24 cellular contexts compared by ENCODE assay signal in the genomic region with DNA sequence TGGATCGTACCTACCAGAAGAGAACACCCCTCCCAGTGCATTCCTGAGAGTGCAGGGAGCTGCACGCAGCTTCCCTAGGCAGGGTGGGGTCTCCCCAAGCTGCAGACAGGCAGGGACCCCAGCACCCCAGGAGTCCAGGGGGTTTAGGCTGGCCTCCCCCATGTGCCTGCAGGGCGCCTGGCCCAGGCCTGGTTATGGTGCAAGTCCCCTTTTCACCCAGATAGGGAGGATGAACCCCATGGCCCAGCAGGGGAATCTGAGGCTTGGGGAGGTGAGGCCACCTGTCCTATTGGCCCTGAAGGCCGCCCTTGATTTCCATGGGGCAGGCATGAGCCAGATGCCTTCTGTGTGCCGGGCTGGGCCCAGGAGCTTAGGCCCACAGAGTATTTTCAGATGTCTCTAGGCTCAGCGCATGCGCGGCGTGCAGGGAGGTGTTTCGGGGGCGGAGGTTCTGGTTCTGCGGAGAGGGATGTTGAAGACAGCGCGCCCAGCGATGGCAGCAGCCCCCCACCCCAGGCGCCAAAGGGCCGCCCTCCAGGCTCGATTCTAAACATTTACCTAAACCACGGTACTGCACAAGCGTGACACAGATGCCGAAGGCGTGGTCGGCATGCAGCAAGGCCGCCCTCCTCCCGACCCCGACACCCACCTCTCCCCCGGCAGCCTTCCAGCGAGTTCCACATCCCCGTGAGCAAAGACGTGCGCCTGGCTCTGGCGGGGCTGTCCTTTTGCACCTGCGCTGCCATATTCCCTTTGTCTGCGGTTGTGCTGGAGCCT. TPM values are rescaled to one million over a fixed set of nuclear protein-coding genes. Genes with fewer than 3 reads are reported as not detected.
A peak's percentile ranks its signal among the peaks of the same experiment; 100 is the strongest.
DNase-seq lines count a peak whose midpoint lies in the region; ATAC-seq and TF ChIP-seq lines count a peak whose summit lies in the region.
"Had no signal": no experiment of that assay in that cellular context is flagged by ENCODE, and none has a peak within 500 bp of the region (broad histone marks: within the 10 kb centered on the region; RNA-seq: fewer than 3 reads in every experiment).

No MANE protein-coding gene starts in this region.

- ATAC-seq in Right ventricle myocardium superior (ENCODE audit: poor library complexity): no peak
- ATAC-seq in GM21390 (IDR thresholded peaks at IDR 0.05; ENCODE audit: unreplicated experiment): no peak

- no peak for TF ChIP-seq POLR2A in ovary (IDR thresholded peaks at IDR 0.05)

- no peaks in the 10 kb centered on the region for H3K27me3 ChIP-seq in right atrium auricular region
- no peaks in the 10 kb centered on the region for H3K27me3 ChIP-seq in ovary

- peaks cover 3% of the 10 kb centered on the region for H3K9me3 Mint-ChIP-seq in glutamatergic neuron (ENCODE audit: unreplicated experiment)

- intact Hi-C loops in Right ventricle myocardium superior (cut with DNase I) (no loop called here), ovary (cut with DNase I) (no loop called here)

- no peaks in the 10 kb centered on the region for H3K9me3 ChIP-seq in right atrium auricular region
- no peaks in the 10 kb centered on the region for H3K9me3 ChIP-seq in ovary
- H3K9me3 ChIP-seq: thoracic aorta had no signal

- DNase-seq in Right ventricle myocardium superior: peak; percentile 27
- DNase-seq in right atrium auricular region (ENCODE audit: low spot score): no peak
- DNase-seq in glutamatergic neuron: peak; percentile 17
- DNase-seq in ovary: peak in 4 of 5 donors; percentile 41 to 53 (median 47)
- no peak for DNase-seq in GM13977 (ENCODE audit: low spot score)
- DNase-seq in effector CD4-positive, alpha-beta T cell: no peak
- DNase-seq: activated B cell treated with CpG ODN at 0.5 μM for 24 hours; activated CD4-positive, alpha-beta T cell treated with anti-CD3 and anti-CD28 coated beads, Interleukin-2, amount 50 U/mL, for 48 hours; amniotic stem cell; CD4-positive, CD25-positive, alpha-beta regulatory T cell; EL; IMR-90; kidney glomerular epithelial cell; mesendoderm; NCI-H1105; NCI-H446; stimulated activated CD4-positive, alpha-beta T cell treated with anti-CD3 and anti-CD28 coated beads, Interleukin-12 subunit alpha, Interleukin-12 subunit beta, amount 100 ng/mL, for 4 hours; stimulated activated CD4-positive, alpha-beta T cell treated with anti-CD3 and anti-CD28 coated beads, Interleukin-4, amount 100 ng/mL, for 4 hours; stimulated activated naive CD4-positive, alpha-beta T cell had no signal

- no peak overlapping the region for H3K27ac Mint-ChIP-seq in glutamatergic neuron (ENCODE audit: unreplicated experiment)
- H3K27ac Mint-ChIP-seq: activated B cell treated with CpG ODN at 0.5 μM for 24 hours; dendritic cell treated with granulocyte-macrophage colony-stimulating factor and Interleukin-4, amounts not matched to agents 40 ng/mL and 50 ng/mL, for 4 days had no signal

- no peak overlapping the region for H3K27ac ChIP-seq in right atrium auricular region
- H3K27ac ChIP-seq in ovary: peak overlapping the region in 1 of 2 donors; percentile 2
- H3K27ac ChIP-seq: thoracic aorta had no signal

- no peak overlapping the region for H3K4me3 ChIP-seq in right atrium auricular region
- H3K4me3 ChIP-seq in ovary: no peak overlapping the region
- H3K4me3 ChIP-seq: thoracic aorta had no signal

- no peak overlapping the region for H3K4me3 Mint-ChIP-seq in glutamatergic neuron (ENCODE audit: unreplicated experiment)
- H3K4me3 Mint-ChIP-seq: activated B cell treated with CpG ODN at 0.5 μM for 24 hours; CD4-positive, CD25-positive, alpha-beta regulatory T cell; dendritic cell treated with granulocyte-macrophage colony-stimulating factor and Interleukin-4, amounts not matched to agents 40 ng/mL and 50 ng/mL, for 4 days had no signal

- no peaks in the 10 kb centered on the region for H3K36me3 Mint-ChIP-seq in glutamatergic neuron (ENCODE audit: unreplicated experiment)
- H3K36me3 Mint-ChIP-seq: CD4-positive, CD25-positive, alpha-beta regulatory T cell had no signal

- TF ChIP-seq CTCF in right atrium auricular region (IDR thresholded peaks at IDR 0.05) (no peak), glutamatergic neuron (IDR thresholded peaks at IDR 0.05; ENCODE audit: partially characterized antibody, unreplicated experiment) (no peak), ovary (IDR thresholded peaks at IDR 0.05) (no peak), GM13977 (IDR thresholded peaks at IDR 0.05; ENCODE audit: extremely low read depth, insufficient read depth, missing control alignments) (no peak)

- 46 to 71% (median 68%) methylated on average over 34 of the region's 34 CpGs for WGBS in ovary, 3 donors

- peaks cover 8% of the 10 kb centered on the region for H3K4me1 Mint-ChIP-seq in glutamatergic neuron (ENCODE audit: low read depth, unreplicated experiment)

- H3K36me3 ChIP-seq in right atrium auricular region (no peaks in the 10 kb centered on the region), ovary (no peaks in the 10 kb centered on the region)
- H3K36me3 ChIP-seq: thoracic aorta had no signal

- peaks cover 3% of the 10 kb centered on the region for H3K27me3 Mint-ChIP-seq in glutamatergic neuron (ENCODE audit: unreplicated experiment)
- H3K27me3 Mint-ChIP-seq: CD4-positive, CD25-positive, alpha-beta regulatory T cell had no signal

- peaks cover 0 to 25% of the 10 kb centered on the region in 2 donors for H3K4me1 ChIP-seq in right atrium auricular region
- H3K4me1 ChIP-seq in ovary (ENCODE audit: insufficient read depth): no peaks in the 10 kb centered on the region

- no peak for TF ChIP-seq EP300 in ovary (IDR thresholded peaks at IDR 0.05)

- in situ Hi-C loops in GM13977 (cut with MboI; ENCODE audit: low pct_unique_long_range_greater_than_20kb, low sequenced_read_pairs, unreplicated experiment): no loop called here

RNA-seq across cellular contexts. Expression of a gene that starts 29.3 kb away (rescaled TPM):
- not detected for total RNA-seq in Right ventricle myocardium superior
- not detected for total RNA-seq in right atrium auricular region
- 2.1 TPM for total RNA-seq in glutamatergic neuron (ENCODE audit: unreplicated experiment)
- under 1 TPM in 3 of 7 donors, not detected in 4; 0.17 to 0.54 (median 0.33) TPM for total RNA-seq in ovary
- under 1 TPM in 1 of 2 donors, not detected in 1; 0.10 TPM for polyA plus RNA-seq in ovary
- total RNA-seq: activated B cell treated with CpG ODN at 0.5 μM for 24 hours, IMR-90, right cardiac atrium, thoracic aorta had no signal
- polyA plus RNA-seq: CD4-positive, CD25-positive, alpha-beta regulatory T cell; IMR-90; right cardiac atrium had no signal

RNA-seq across cellular contexts. Expression of a gene that starts 38.8 kb away (rescaled TPM):
- 1.5 TPM for total RNA-seq in Right ventricle myocardium superior
- not detected for total RNA-seq in right atrium auricular region
- 165 TPM for total RNA-seq in glutamatergic neuron (ENCODE audit: unreplicated experiment)
- total RNA-seq in ovary: 1 to 10 TPM in 3 of 7 donors, under 1 TPM in 3, not detected in 1; 0.15 to 2.9 (median 0.77) TPM
- polyA plus RNA-seq in ovary: under 1 TPM in 1 of 2 donors, not detected in 1; 0.06 TPM
- total RNA-seq: activated B cell treated with CpG ODN at 0.5 μM for 24 hours; CD4-positive, CD25-positive, alpha-beta regulatory T cell; IMR-90; myocyte; thoracic aorta had no signal
- polyA plus RNA-seq: CD4-positive, CD25-positive, alpha-beta regulatory T cell; IMR-90 had no signal

RNA-seq across cellular contexts. Expression of a gene that starts 49.7 kb away (rescaled TPM):
- total RNA-seq in Right ventricle myocardium superior: 25.3 TPM
- 10 to 100 TPM; 19.1 to 20.7 TPM for total RNA-seq in right atrium auricular region
- 93.6 TPM for total RNA-seq in glutamatergic neuron (ENCODE audit: unreplicated experiment)
- 10 to 100 TPM; 40.2 to 80.2 (median 74.8) TPM for total RNA-seq in ovary
- 10 to 100 TPM; 18.9 to 59.5 TPM for polyA plus RNA-seq in ovary

Comparison
In these comparisons a context has a peak if more than half of its experiments do, and no peak if none do; other contexts are left out.
1. DNase-seq: peak in Right ventricle myocardium superior (single experiment), glutamatergic neuron (single experiment) and ovary (4 of 5); none in right atrium auricular region (single experiment), GM13977 (single experiment) and effector CD4-positive, alpha-beta T cell (single experiment).
2. RNA of a gene that starts 38.8 kb away (total RNA-seq): 165 TPM in glutamatergic neuron (single experiment); 1.5 TPM in Right ventricle myocardium superior (single experiment), not detected in right atrium auricular region and 0.15 to 2.9 TPM in ovary; every median in the first group is over 10 times any median in the second.